18 cellular contexts compared by ENCODE assay signal in genomic region chr6:11412616-11413015, GRCh38.
DNase-seq lines count a peak whose midpoint lies in the region; ATAC-seq and TF ChIP-seq lines count a peak whose summit lies in the region.
"Had no signal": no experiment of that assay in that cellular context is flagged by ENCODE, and none has a peak within 500 bp of the region (broad histone marks: within the 10 kb centered on the region; RNA-seq: fewer than 3 reads in every experiment).

No MANE protein-coding gene starts in this region.

- H3K9me3 Mint-ChIP-seq in Caco-2 (ENCODE audit: unreplicated experiment) = peaks cover under 1% of the 10 kb centered on the region
- H3K9me3 Mint-ChIP-seq in activated CD4-positive, alpha-beta memory T cell treated with anti-CD3 and anti-CD28 coated beads for 36 hours = peaks cover 5% of the 10 kb centered on the region
- H3K9me3 Mint-ChIP-seq: effector memory CD8-positive, alpha-beta T cell had no signal

- H3K27me3 Mint-ChIP-seq in Caco-2 (ENCODE audit: insufficient read depth, unreplicated experiment) = no peaks in the 10 kb centered on the region
- no peaks in the 10 kb centered on the region for H3K27me3 Mint-ChIP-seq in activated CD4-positive, alpha-beta memory T cell treated with anti-CD3 and anti-CD28 coated beads for 36 hours
- H3K27me3 Mint-ChIP-seq: effector memory CD8-positive, alpha-beta T cell; IgD-negative memory B cell; stimulated activated memory B cell treated with anti-CD40 and anti-IgM and Interleukin-4, amounts not matched to agents 10 μg/mL and 1 μg/mL and 100 μg/mL, for 72 hours had no signal

- ATAC-seq in GM19452 (IDR thresholded peaks at IDR 0.05; ENCODE audit: unreplicated experiment) = no peak
- no peak for ATAC-seq in GM21515 (IDR thresholded peaks at IDR 0.05; ENCODE audit: unreplicated experiment)
- ATAC-seq: effector memory CD8-positive, alpha-beta T cell; left colon; Right ventricle myocardium inferior; stimulated activated memory B cell treated with anti-CD40 and anti-IgM and Interleukin-4, amounts not matched to agents 10 μg/mL and 1 μg/mL and 100 μg/mL, for 72 hours had no signal

- peaks cover 13 to 69% (median 22%) of the 10 kb centered on the region in 10 experiments; a peak in 19 of 20 replicates for H3K4me1 ChIP-seq in BLaER1 treated with 17β-estradiol and CSF1 and Interleukin-3, amounts not matched to agents 10 nM and 100 nM
- peaks cover 38% of the 10 kb centered on the region for H3K4me1 ChIP-seq in Caco-2
- no peaks in the 10 kb centered on the region for H3K4me1 ChIP-seq in ectodermal cell (ENCODE audit: control insufficient read depth, insufficient read depth, low read length)

- peak overlapping the region in 2 of 11 experiments; percentile 63 to 64; a peak in 3 of 22 replicates for H3K9ac ChIP-seq in BLaER1 treated with 17β-estradiol and CSF1 and Interleukin-3, amounts not matched to agents 10 nM and 100 nM

- no peaks in the 10 kb centered on the region for H3K36me3 Mint-ChIP-seq in Caco-2 (ENCODE audit: insufficient read depth, unreplicated experiment)
- H3K36me3 Mint-ChIP-seq in activated CD4-positive, alpha-beta memory T cell treated with anti-CD3 and anti-CD28 coated beads for 36 hours = no peaks in the 10 kb centered on the region
- H3K36me3 Mint-ChIP-seq: stimulated activated memory B cell treated with anti-CD40 and anti-IgM and Interleukin-4, amounts not matched to agents 10 μg/mL and 1 μg/mL and 100 μg/mL, for 72 hours had no signal

- BruUV-seq in Caco-2 (replicated peaks; lab: Mats Ljungman, UMichigan) = no TSS peak

- DNase-seq in Caco-2 (no peak), NCI-H1092 (lab: John Stamatoyannopoulos, UW) (no peak), NCI-H1417 treated with DMSO at 0.1 percent for 48 hours (lab: John Stamatoyannopoulos, UW) (no peak)
- no peak for DNase-seq in activated CD4-positive, alpha-beta memory T cell treated with anti-CD3 and anti-CD28 coated beads for 36 hours
- DNase-seq: effector memory CD8-positive, alpha-beta T cell; left colon; NCI-H1417; NCI-H226; ovary had no signal

- no peak overlapping the region for H3K4me3 ChIP-seq in BLaER1 treated with 17β-estradiol and CSF1 and Interleukin-3, amounts not matched to agents 10 nM and 100 nM
- H3K4me3 ChIP-seq in Caco-2 (ENCODE audit: low read depth, low read length) (no peak overlapping the region), ectodermal cell (ENCODE audit: insufficient read depth, low read depth, low read length) (no peak overlapping the region)
- H3K4me3 ChIP-seq: cardiac muscle cell, ovary had no signal

- H4K20me1 ChIP-seq in BLaER1 treated with 17β-estradiol and CSF1 and Interleukin-3, amounts not matched to agents 10 nM and 100 nM = no peaks in the 10 kb centered on the region

- H3K4me2 ChIP-seq in BLaER1 treated with 17β-estradiol and CSF1 and Interleukin-3, amounts not matched to agents 10 nM and 100 nM = peak overlapping the region in 7 of 11 experiments; percentile 13 to 89 (median 44); a peak in 9 of 22 replicates

- POLR2A ChIA-PET in Caco-2 (lab: Charles Lee) = interaction anchor here (0.6 to 1.0 kb wide), 2 partner anchors 22 to 180 kb away, joined by 3 read pairs; partner anchors contain the start of gene NEDD9
- POLR2A ChIA-PET in activated CD4-positive, alpha-beta memory T cell treated with anti-CD3 and anti-CD28 coated beads for 36 hours (lab: Charles Lee) = interaction anchor here (1.1 to 3.1 kb wide), 4 partner anchors 31 to 180 kb away, joined by 3 to 20 read pairs (median 13); partner anchors contain the start of gene NEDD9

- H3K4me3 Mint-ChIP-seq in Caco-2 (ENCODE audit: unreplicated experiment) = no peak overlapping the region
- H3K4me3 Mint-ChIP-seq in activated CD4-positive, alpha-beta memory T cell treated with anti-CD3 and anti-CD28 coated beads for 36 hours = no peak overlapping the region
- H3K4me3 Mint-ChIP-seq: activated naive CD4-positive, alpha-beta T cell treated with anti-CD3 and anti-CD28 coated beads for 36 hours; effector memory CD8-positive, alpha-beta T cell; stimulated activated memory B cell treated with anti-CD40 and anti-IgM and Interleukin-4, amounts not matched to agents 10 μg/mL and 1 μg/mL and 100 μg/mL, for 72 hours had no signal

- H3K27ac Mint-ChIP-seq in Caco-2 (ENCODE audit: unreplicated experiment) = peak overlapping the region; percentile 55
- H3K27ac Mint-ChIP-seq in activated CD4-positive, alpha-beta memory T cell treated with anti-CD3 and anti-CD28 coated beads for 36 hours = peak overlapping the region; percentile 75
- H3K27ac Mint-ChIP-seq: IgD-negative memory B cell; stimulated activated memory B cell treated with anti-CD40 and anti-IgM and Interleukin-4, amounts not matched to agents 10 μg/mL and 1 μg/mL and 100 μg/mL, for 72 hours had no signal

- H3K4me1 Mint-ChIP-seq in Caco-2 (ENCODE audit: low read depth, unreplicated experiment) = peaks cover 30% of the 10 kb centered on the region
- H3K4me1 Mint-ChIP-seq in activated CD4-positive, alpha-beta memory T cell treated with anti-CD3 and anti-CD28 coated beads for 36 hours (ENCODE audit: low read depth) = peaks cover 52% of the 10 kb centered on the region

- intact Hi-C loops in Caco-2 (cut with micrococcal nuclease; ENCODE audit: unreplicated experiment) = no loop called here
- intact Hi-C loops in activated CD4-positive, alpha-beta memory T cell treated with anti-CD3 and anti-CD28 coated beads for 36 hours (cut with micrococcal nuclease) = loop anchor here (1.0 to 5.0 kb wide), 11 partner anchors 11 to 240 kb away; partner anchors contain the start of gene NEDD9

- peaks cover 0 to 6% (median 0%) of the 10 kb centered on the region in 11 experiments; a peak in 1 of 22 replicates for H3K36me3 ChIP-seq in BLaER1 treated with 17β-estradiol and CSF1 and Interleukin-3, amounts not matched to agents 10 nM and 100 nM
- no peaks in the 10 kb centered on the region for H3K36me3 ChIP-seq in Caco-2 (ENCODE audit: control insufficient read depth, insufficient read depth, low read length)
- H3K36me3 ChIP-seq in ectodermal cell (ENCODE audit: control insufficient read depth, insufficient read depth, low read length) = no peaks in the 10 kb centered on the region
- H3K36me3 ChIP-seq: cardiac muscle cell, ovary had no signal

- 97 to 100% methylated on average over 3 of the region's 3 CpGs for WGBS in ectodermal cell, 2 experiments

- CTCF ChIA-PET in Caco-2 (lab: Charles Lee) = no interaction called here
- CTCF ChIA-PET in activated CD4-positive, alpha-beta memory T cell treated with anti-CD3 and anti-CD28 coated beads for 36 hours (lab: Charles Lee) = interaction anchor here (0.7 to 1.8 kb wide), 8 partner anchors 28 to 189 kb away, joined by 3 to 9 read pairs (median 4); partner anchors contain the start of gene NEDD9

- H3K27me3 ChIP-seq in BLaER1 treated with 17β-estradiol and CSF1 and Interleukin-3, amounts not matched to agents 10 nM and 100 nM = no peaks in the 10 kb centered on the region
- H3K27me3 ChIP-seq in Caco-2 (replicated peaks; ENCODE audit: control insufficient read depth, insufficient read depth, low read length) = no peaks in the 10 kb centered on the region
- H3K27me3 ChIP-seq in ectodermal cell (ENCODE audit: control insufficient read depth, insufficient read depth, low read length, poor library complexity, severe bottlenecking) = no peaks in the 10 kb centered on the region
- H3K27me3 ChIP-seq: cardiac muscle cell, ovary had no signal

- H3K27ac ChIP-seq in BLaER1 treated with 17β-estradiol and CSF1 and Interleukin-3, amounts not matched to agents 10 nM and 100 nM = peak overlapping the region in 4 of 11 experiments; percentile 24 to 89 (median 74); a peak in 7 of 22 replicates
- H3K27ac ChIP-seq in ectodermal cell (ENCODE audit: insufficient read depth, low read depth, low read length, poor library complexity, severe bottlenecking) = peak overlapping the region; percentile 12
- H3K27ac ChIP-seq: cardiac muscle cell, ovary had no signal

- TF ChIP-seq CTCF in Caco-2 (IDR thresholded peaks at IDR 0.05; ENCODE audit: insufficient read depth in 1 of 2, low read depth in 1 of 2, low read length in 1 of 2, severe bottlenecking in 1 of 2, unreplicated experiment in 1 of 2) = no peak

- H3K9me3 ChIP-seq in BLaER1 treated with 17β-estradiol and CSF1 and Interleukin-3, amounts not matched to agents 10 nM and 100 nM (replicated peaks in 1 of 11) = peaks cover 16 to 22% (median 20%) of the 10 kb centered on the region in 11 experiments
- H3K9me3 ChIP-seq in Caco-2 (peaks cover 8% of the 10 kb centered on the region), ectodermal cell (ENCODE audit: control insufficient read depth, low read length) (no peaks in the 10 kb centered on the region)
- H3K9me3 ChIP-seq: ovary had no signal
